1 cellular context compared by ENCODE assay signal in genomic region chr3:154323921-154324738, GRCh38.
TF ChIP-seq lines count a peak whose summit lies in the region.

DHX36 (minus strand) TSS chr3:154324487; CDS start chr3:154324416, 71 bp downstream.

TF ChIP-seq in K562, 482 proteins besides CTCF, POLR2A, EP300 and RAD21 (continued from another document and continues in another):
- no peak for TF ChIP-seq FOXJ3 (CRISPR knock-in tag; IDR thresholded peaks at IDR 0.05)
- peak; percentile 79 for TF ChIP-seq ETV1 (tag; conservative IDR thresholded peaks at IDR 0.05; ENCODE audit: low read depth)
- peak; percentile 88 for TF ChIP-seq POLR2B (IDR thresholded peaks at IDR 0.05; ENCODE audit: low read depth, partially characterized antibody)
- no peak for TF ChIP-seq ZNF75A (CRISPR knock-in tag; IDR thresholded peaks at IDR 0.05)
- 0 out of 2 replicates have a peak, but pooled peaks have one; percentile 26 for TF ChIP-seq RFX5 (IDR thresholded peaks at IDR 0.05; ENCODE audit: low read depth, low read length)
- no peak for TF ChIP-seq TCFL5 (CRISPR knock-in tag; conservative IDR thresholded peaks at IDR 0.05)
- no peak for TF ChIP-seq MYNN (IDR thresholded peaks at IDR 0.05)
- no peak for TF ChIP-seq MYNN (CRISPR knock-in tag; IDR thresholded peaks at IDR 0.05)
- TF ChIP-seq EHMT2 (IDR thresholded peaks at IDR 0.05) = no peak
- peak; percentile 86 for TF ChIP-seq SPI1 (IDR thresholded peaks at IDR 0.05; ENCODE audit: borderline replicate concordance, low read depth, low read length)
- peak; percentile 83 for TF ChIP-seq CHD1 (IDR thresholded peaks at IDR 0.05; ENCODE audit: low read length)
- no peak for TF ChIP-seq ZBTB9 (CRISPR knock-in tag; IDR thresholded peaks at IDR 0.05)
- TF ChIP-seq GABPA (tag; conservative IDR thresholded peaks at IDR 0.05; ENCODE audit: low read depth) = peak; percentile 96
- TF ChIP-seq KLF16 (IDR thresholded peaks at IDR 0.05) = peak; percentile 51; the same call in 1 of the 2 replicates
- peak; percentile 85 for TF ChIP-seq POLR2H (tag; IDR thresholded peaks at IDR 0.05; ENCODE audit: low read depth)
- no peak for TF ChIP-seq ZNF77 (CRISPR knock-in tag; IDR thresholded peaks at IDR 0.05)
- 0 out of 2 replicates have a peak, but pooled peaks have one; percentile 18 for TF ChIP-seq GATA2 (CRISPR knock-in tag; IDR thresholded peaks at IDR 0.05)
- no peak for TF ChIP-seq XRCC4 (IDR thresholded peaks at IDR 0.05; ENCODE audit: extremely low read depth, insufficient read depth, insufficient read length)
- no peak for TF ChIP-seq STAG1 (CRISPR knock-in tag; IDR thresholded peaks at IDR 0.05; ENCODE audit: borderline replicate concordance)
- TF ChIP-seq RBM14 (IDR thresholded peaks at IDR 0.05; ENCODE audit: borderline replicate concordance, insufficient read depth, low read depth, low read length) = no peak
- TF ChIP-seq HDGF (IDR thresholded peaks at IDR 0.05) = no peak
- TF ChIP-seq CREB5 (CRISPR knock-in tag; IDR thresholded peaks at IDR 0.05) = no peak
- peak; percentile 31 for TF ChIP-seq HNRNPLL (IDR thresholded peaks at IDR 0.05; ENCODE audit: low read depth, low read length, poor library complexity, severe bottlenecking)
- TF ChIP-seq MXI1 (IDR thresholded peaks at IDR 0.05; ENCODE audit: low read depth, low read length) = 0 out of 2 replicates have a peak, but pooled peaks have one; percentile 43
- TF ChIP-seq GATAD2A (IDR thresholded peaks at IDR 0.05) = peak; percentile 73; the same call in 1 of the 2 replicates
- TF ChIP-seq HLTF (IDR thresholded peaks at IDR 0.05) = no peak
- TF ChIP-seq PYGO2 (tag; IDR thresholded peaks at IDR 0.05) = 0 out of 2 replicates have a peak, but pooled peaks have one; percentile 32
- no peak for TF ChIP-seq HSF4 (CRISPR knock-in tag; IDR thresholded peaks at IDR 0.05; ENCODE audit: borderline replicate concordance)
- no peak for TF ChIP-seq ZKSCAN8 (CRISPR knock-in tag; IDR thresholded peaks at IDR 0.05)
- no peak for TF ChIP-seq POLR2AphosphoS2 (IDR thresholded peaks at IDR 0.05; ENCODE audit: low read length)
- no peak for TF ChIP-seq GTF2A2 (tag; IDR thresholded peaks at IDR 0.05)
- no peak for TF ChIP-seq ZNF561 (CRISPR knock-in tag; conservative IDR thresholded peaks at IDR 0.05)
- TF ChIP-seq MAFF (IDR thresholded peaks at IDR 0.05; ENCODE audit: low read length) = no peak
- no peak for TF ChIP-seq HMBOX1 (IDR thresholded peaks at IDR 0.05)
- no peak for TF ChIP-seq PREB (CRISPR knock-in tag; IDR thresholded peaks at IDR 0.05)
- no peak for TF ChIP-seq PRDM10 (IDR thresholded peaks at IDR 0.05; ENCODE audit: partially characterized antibody)
- TF ChIP-seq RUNX1 (IDR thresholded peaks at IDR 0.05; ENCODE audit: low read depth) = no peak
- TF ChIP-seq ZBED1 (IDR thresholded peaks at IDR 0.05) = no peak
- no peak for TF ChIP-seq ZNF785 (CRISPR knock-in tag; IDR thresholded peaks at IDR 0.05)
- peak; percentile 69 for TF ChIP-seq DIDO1 (tag; IDR thresholded peaks at IDR 0.05; ENCODE audit: low read depth)
- TF ChIP-seq TFAP4 (CRISPR knock-in tag; IDR thresholded peaks at IDR 0.05; ENCODE audit: borderline replicate concordance) = peak; percentile 67; the same call in 1 of the 2 replicates
- 0 out of 2 replicates have a peak, but pooled peaks have one; percentile 56 for TF ChIP-seq THAP12 (CRISPR knock-in tag; IDR thresholded peaks at IDR 0.05)
- peak; percentile 94 for TF ChIP-seq EP400 (IDR thresholded peaks at IDR 0.05)
- peak; percentile 79 for TF ChIP-seq JUND (IDR thresholded peaks at IDR 0.05; ENCODE audit: borderline replicate concordance, low read depth, low read length)
- peak; percentile 62; the same call in 1 of the 3 replicates for TF ChIP-seq JUND (tag; IDR thresholded peaks at IDR 0.05; ENCODE audit: borderline replicate concordance, low read depth, low read length)
- TF ChIP-seq RBM34 (IDR thresholded peaks at IDR 0.05; ENCODE audit: borderline replicate concordance, insufficient read depth, low read length) = no peak
- no peak for TF ChIP-seq ZNF347 (CRISPR knock-in tag; IDR thresholded peaks at IDR 0.05; ENCODE audit: low read depth)
- no peak for TF ChIP-seq PRPF4 (IDR thresholded peaks at IDR 0.05; ENCODE audit: insufficient read depth, low read depth, low read length, poor library complexity, severe bottlenecking)
- TF ChIP-seq ESRRA (IDR thresholded peaks at IDR 0.05; ENCODE audit: borderline replicate concordance, low read depth) = peak; percentile 57; the same call in 1 of the 2 replicates
- TF ChIP-seq SOX6 (IDR thresholded peaks at IDR 0.05) = no peak
- TF ChIP-seq ZZZ3 (IDR thresholded peaks at IDR 0.05) = no peak
- no peak for TF ChIP-seq NR3C1 (CRISPR knock-in tag; IDR thresholded peaks at IDR 0.05)
- no peak for TF ChIP-seq THRA (IDR thresholded peaks at IDR 0.05)
- TF ChIP-seq ZNF449 (CRISPR knock-in tag; IDR thresholded peaks at IDR 0.05) = no peak
- 0 out of 2 replicates have a peak, but pooled peaks have one; percentile 26 for TF ChIP-seq L3MBTL2 (IDR thresholded peaks at IDR 0.05)
- no peak for TF ChIP-seq ELK1 (CRISPR knock-in tag; IDR thresholded peaks at IDR 0.05)
